Comparison of ENCODE assay signal across 1 cellular context in genomic region chr5:132825824-132826391, GRCh38.
A peak's percentile ranks its signal among the peaks of the same experiment; 100 is the strongest.
TF ChIP-seq lines count a peak whose summit lies in the region.

No MANE protein-coding gene starts in this region.

TF ChIP-seq in H1, 55 proteins besides CTCF, POLR2A, EP300 and RAD21:
- no peak for TF ChIP-seq ZNF274 (IDR thresholded peaks at IDR 0.05; ENCODE audit: borderline replicate concordance, extremely low read depth, low read length)
- TF ChIP-seq SP1 (IDR thresholded peaks at IDR 0.05; ENCODE audit: low read depth, low read length) = no peak
- TF ChIP-seq CREB1 (IDR thresholded peaks at IDR 0.05) = no peak
- TF ChIP-seq ATF2 (IDR thresholded peaks at IDR 0.05; ENCODE audit: low read length) = no peak
- TF ChIP-seq EZH2 (IDR thresholded peaks at IDR 0.05; ENCODE audit: low read depth, low read length, severe bottlenecking) = peak; percentile 75
- TF ChIP-seq CBX5 (IDR thresholded peaks at IDR 0.05; ENCODE audit: low read depth, low read length) = no peak
- TF ChIP-seq ASH2L (IDR thresholded peaks at IDR 0.05; ENCODE audit: low read length) = peak; percentile 35
- TF ChIP-seq KDM4A (IDR thresholded peaks at IDR 0.05; ENCODE audit: low read depth, low read length, severe bottlenecking) = peak; percentile 71
- TF ChIP-seq GTF2F1 (IDR thresholded peaks at IDR 0.05; ENCODE audit: borderline replicate concordance, low read depth, low read length) = no peak
- no peak for TF ChIP-seq HDAC6 (IDR thresholded peaks at IDR 0.05; ENCODE audit: low read depth, low read length)
- TF ChIP-seq SUZ12 (IDR thresholded peaks at IDR 0.05; ENCODE audit: low read length) = peak; percentile 60; the same call in 1 of the 2 replicates
- TF ChIP-seq RNF2 (IDR thresholded peaks at IDR 0.05; ENCODE audit: borderline replicate concordance, low read depth, low read length, missing control alignments, poor library complexity, severe bottlenecking) = peak; percentile 45
- no peak for TF ChIP-seq JUN (IDR thresholded peaks at IDR 0.05; ENCODE audit: low read depth, low read length)
- TF ChIP-seq GABPA (IDR thresholded peaks at IDR 0.05; ENCODE audit: borderline replicate concordance, insufficient read depth, low read length) = no peak
